ENCODE assay signal across 9 cellular contexts in the genomic region with DNA sequence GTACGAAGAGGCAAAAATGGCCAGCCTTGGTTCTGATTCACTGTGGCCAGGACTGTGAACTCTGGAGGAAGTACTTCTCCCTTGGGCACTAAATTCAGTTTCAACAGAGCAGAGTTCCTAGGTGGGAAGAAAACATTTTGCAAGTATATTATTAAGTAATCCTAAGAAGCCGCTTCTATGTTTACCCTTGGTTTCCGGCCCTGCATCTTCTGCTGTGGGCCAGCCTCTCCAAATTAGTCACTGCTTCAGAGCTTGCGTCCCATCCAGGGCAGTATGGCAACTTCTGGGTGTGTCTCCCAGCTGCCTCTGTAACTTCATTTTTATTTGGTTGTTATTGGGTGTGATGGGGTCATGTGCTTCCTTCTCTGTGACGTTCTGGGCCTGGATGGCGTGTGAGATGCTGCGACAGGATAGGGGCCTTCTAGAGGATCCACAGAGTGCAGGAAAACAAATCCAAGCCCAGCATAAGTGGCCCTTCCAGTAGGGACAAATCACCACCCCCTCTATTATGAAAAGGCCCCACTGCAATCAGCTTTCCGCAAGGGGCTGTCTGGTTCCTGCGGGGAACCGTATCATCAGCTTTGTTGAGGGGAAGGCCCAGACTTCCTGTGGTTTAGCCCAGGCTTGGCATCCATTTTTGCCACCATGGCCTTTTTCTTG.
DNase-seq lines count a peak whose midpoint lies in the region; ATAC-seq and FAIRE-seq lines count a peak whose summit lies in the region.
"Had no signal": no experiment of that assay in that cellular context is flagged by ENCODE, and none has a peak within 500 bp of the region (broad histone marks: within the 10 kb centered on the region; RNA-seq: fewer than 3 reads in every experiment).

No MANE protein-coding gene starts in this region.

- peak overlapping the region; percentile 93 to 95 for H3K4me3 Mint-ChIP-seq in effector memory CD8-positive, alpha-beta T cell

- FAIRE-seq in urothelium cell line (lab: Jason Lieb, UNC): no peak
- FAIRE-seq: islet of Langerhans had no signal

- peak overlapping the region; percentile 92 to 95 for H3K27ac Mint-ChIP-seq in effector memory CD8-positive, alpha-beta T cell

- peak; percentile 54 to 60 for DNase-seq in activated CD4-positive, alpha-beta T cell treated with anti-CD3 and anti-CD28 coated beads for 4 hours
- DNase-seq in effector memory CD8-positive, alpha-beta T cell: peak; percentile 51 to 69 (median 53)
- DNase-seq in stimulated activated naive CD4-positive, alpha-beta T cell (lab: John Stamatoyannopoulos, UW): peak; percentile 43 to 76 (median 60)
- DNase-seq in HPDE6-E6E7 (ENCODE audit: extremely low spot score) (no peak), urothelium cell line (ENCODE audit: low spot score) (no peak), medulla oblongata (ENCODE audit: extremely low spot score) (no peak)

- H3K4me1 Mint-ChIP-seq in effector memory CD8-positive, alpha-beta T cell (ENCODE audit: low read depth in 2 of 2): peaks cover 71 to 80% of the 10 kb centered on the region in 2 donors

- peak; percentile 67 for ATAC-seq in HG03378 (IDR thresholded peaks at IDR 0.05; ENCODE audit: unreplicated experiment)
- ATAC-seq in effector memory CD8-positive, alpha-beta T cell (replicated peaks): peak; percentile 59
- ATAC-seq in GM18520 (IDR thresholded peaks at IDR 0.05; ENCODE audit: unreplicated experiment): no peak

- peaks cover 66% of the 10 kb centered on the region for H3K36me3 Mint-ChIP-seq in effector memory CD8-positive, alpha-beta T cell (ENCODE audit: insufficient read depth)

- no peaks in the 10 kb centered on the region for H3K27me3 Mint-ChIP-seq in effector memory CD8-positive, alpha-beta T cell

- H3K9me3 Mint-ChIP-seq in effector memory CD8-positive, alpha-beta T cell: no peaks in the 10 kb centered on the region

Comparison
In these comparisons a context has a peak if more than half of its experiments do, and no peak if none do; other contexts are left out.
1. DNase-seq: peak in activated CD4-positive, alpha-beta T cell treated with anti-CD3 and anti-CD28 coated beads for 4 hours (2 of 2), effector memory CD8-positive, alpha-beta T cell (3 of 3) and stimulated activated naive CD4-positive, alpha-beta T cell (6 of 6); none in HPDE6-E6E7 (single experiment), urothelium cell line (single experiment) and medulla oblongata (single experiment).